31 cellular contexts compared by ENCODE assay signal in genomic region chr14:76856769-76857168, GRCh38.
"Had no signal": no experiment of that assay in that cellular context is flagged by ENCODE, and none has a peak within 500 bp of the region (broad histone marks: within the 10 kb centered on the region; RNA-seq: fewer than 3 reads in every experiment).

No MANE protein-coding gene starts in this region.

- FAIRE-seq: TTC549 had no signal

- H3K4me3 ChIP-seq: ascending aorta, cardiac muscle cell had no signal

- DNase-seq: activated CD4-positive, alpha-beta memory T cell treated with anti-CD3 and anti-CD28 coated beads, Interleukin-2, amount 10 ng/mL, durations not matched to agents 7 days and 5 days; activated CD4-positive, alpha-beta T cell treated with anti-CD3 and anti-CD28 coated beads for 1 hour; activated CD4-positive, alpha-beta T cell treated with anti-CD3 and anti-CD28 coated beads for 36 hours; activated CD4-positive, alpha-beta T cell treated with anti-CD3 and anti-CD28 coated beads for 48 hours; activated CD4-positive, alpha-beta T cell treated with anti-CD3 and anti-CD28 coated beads, Interleukin-2, amount 10 ng/mL, durations not matched to agents 7 days and 5 days; activated CD4-positive, alpha-beta T cell treated with anti-CD3 and anti-CD28 coated beads, Interleukin-2, amount 50 U/mL, for 48 hours; activated CD4-positive, CD25-positive, alpha-beta regulatory T cell; activated CD8-positive, alpha-beta memory T cell treated with anti-CD3 and anti-CD28 coated beads for 24 hours; activated CD8-positive, alpha-beta memory T cell treated with anti-CD3 and anti-CD28 coated beads, Interleukin-2, amount 10 ng/mL, durations not matched to agents 7 days and 5 days; activated CD8-positive, alpha-beta memory T cell treated with anti-CD3 and anti-CD28 coated beads, Interleukin-2, amount 50 U/mL, for 48 hours; activated CD8-positive, alpha-beta T cell treated with anti-CD3 and anti-CD28 coated beads, Interleukin-2, amount 10 ng/mL, durations not matched to agents 7 days and 5 days; activated effector memory CD4-positive, alpha-beta T cell treated with Interleukin-2 at 50 U/mL for 16 hours; activated gamma-delta T cell; activated naive CD4-positive, alpha-beta T cell treated with anti-CD3 and anti-CD28 coated beads, Interleukin-2, amount 10 ng/mL, durations not matched to agents 7 days and 5 days; activated naive CD4-positive, alpha-beta T cell treated with Interleukin-2 at 50 U/mL for 16 hours; activated naive CD8-positive, alpha-beta T cell treated with anti-CD3 and anti-CD28 coated beads, Interleukin-2, amount 10 ng/mL, durations not matched to agents 7 days and 5 days; activated naive CD8-positive, alpha-beta T cell treated with anti-CD3 and anti-CD28 coated beads, Interleukin-2, amount 50 U/mL, for 24 hours; activated T-cell treated with anti-CD3 and anti-CD28 coated beads, Interleukin-2, amount 50 U/mL, for 24 hours; activated T-cell treated with anti-CD3 and anti-CD28 coated beads, Interleukin-2, amount 50 U/mL, for 48 hours; amygdala; anterior cingulate cortex; caudate nucleus; cerebellar nuclear complex; T-helper 2 cell; T-helper 9 cell had no signal

- H3K4me1 ChIP-seq: ascending aorta had no signal

- H3K27ac ChIP-seq: ascending aorta, cardiac muscle cell, WERI-Rb-1 had no signal

- H3K36me3 ChIP-seq: ascending aorta, cardiac muscle cell, WERI-Rb-1 had no signal

- ATAC-seq: activated CD4-positive, alpha-beta T cell treated with anti-CD3 and anti-CD28 coated beads for 36 hours; activated CD4-positive, CD25-positive, alpha-beta regulatory T cell treated with anti-CD3 and anti-CD28 coated beads, Interleukin-2, amount 50 U/mL, for 24 hours; activated CD8-positive, alpha-beta memory T cell treated with anti-CD3 and anti-CD28 coated beads, Interleukin-2, amount 10 ng/mL, durations not matched to agents 7 days and 5 days; activated CD8-positive, alpha-beta T cell treated with anti-CD3 and anti-CD28 coated beads, Interleukin-2, amount 10 ng/mL, durations not matched to agents 7 days and 5 days; activated naive CD8-positive, alpha-beta T cell treated with anti-CD3 and anti-CD28 coated beads, Interleukin-2, amount 50 U/mL, for 24 hours; WTC11 had no signal

- H3K9me3 ChIP-seq: ascending aorta had no signal
